ENCODE assay signal across 22 cellular contexts in genomic region chr3:102756706-102757105, GRCh38.
"Had no signal": no experiment of that assay in that cellular context is flagged by ENCODE, and none has a peak within 500 bp of the region (broad histone marks: within the 10 kb centered on the region; RNA-seq: fewer than 3 reads in every experiment).

No MANE protein-coding gene starts in this region.

- DNase-seq: cortex of kidney; effector memory CD8-positive, alpha-beta T cell; gastrocnemius medialis; head of caudate nucleus; mesenchymal stem cell; naive thymus-derived CD8-positive, alpha-beta T cell; occipital lobe; ovary; posterior cingulate gyrus; psoas muscle; retina; stimulated activated CD4-positive, alpha-beta T cell treated with anti-CD3 and anti-CD28 coated beads, Interleukin-12 subunit alpha, Interleukin-12 subunit beta, amount 100 ng/mL, for 4 hours; stimulated activated CD4-positive, alpha-beta T cell treated with anti-CD3 and anti-CD28 coated beads, Interleukin-1b, Interleukin-23, amount 100 ng/mL, for 48 hours; stimulated activated CD4-positive, alpha-beta T cell treated with anti-CD3 and anti-CD28 coated beads, Interleukin-4, amount 100 ng/mL, for 1 hour; stimulated activated CD8-positive, alpha-beta memory T cell treated with anti-CD3 and anti-CD28 coated beads, Interleukin-4, amount 100 ng/mL, for 48 hours; stimulated activated naive CD4-positive, alpha-beta T cell; stimulated activated naive CD8-positive, alpha-beta T cell treated with anti-CD3 and anti-CD28 coated beads, Interleukin-15, amount 100 ng/mL, for 72 hours; transverse colon had no signal

- H3K36me3 Mint-ChIP-seq: naive thymus-derived CD8-positive, alpha-beta T cell had no signal

- H3K27me3 Mint-ChIP-seq: effector memory CD8-positive, alpha-beta T cell; stimulated activated naive CD8-positive, alpha-beta T cell treated with anti-CD3 and anti-CD28 coated beads, Interleukin-15, amount 100 ng/mL, for 72 hours had no signal

- ATAC-seq: effector memory CD8-positive, alpha-beta T cell; gastrocnemius medialis; naive thymus-derived CD8-positive, alpha-beta T cell; psoas muscle; sciatic nerve; stimulated activated naive CD8-positive, alpha-beta T cell treated with anti-CD3 and anti-CD28 coated beads, Interleukin-15, amount 100 ng/mL, for 72 hours had no signal

- H3K27me3 ChIP-seq: gastrocnemius medialis, ovary, suprapubic skin, transverse colon, vagina had no signal

- H3K9me3 Mint-ChIP-seq: effector memory CD8-positive, alpha-beta T cell had no signal

- H3K27ac ChIP-seq: gastrocnemius medialis, ovary, psoas muscle, suprapubic skin, transverse colon, vagina had no signal

- H3K4me1 ChIP-seq: gastrocnemius medialis, psoas muscle, suprapubic skin, transverse colon, vagina had no signal

- H3K4me3 ChIP-seq: gastrocnemius medialis, ovary, psoas muscle, smooth muscle cell, suprapubic skin, transverse colon, vagina had no signal

- H3K4me2 ChIP-seq: smooth muscle cell had no signal

- H3K9me3 ChIP-seq: gastrocnemius medialis, ovary, psoas muscle, transverse colon, vagina had no signal

- H3K27ac Mint-ChIP-seq: effector memory CD8-positive, alpha-beta T cell; naive thymus-derived CD8-positive, alpha-beta T cell; stimulated activated naive CD8-positive, alpha-beta T cell treated with anti-CD3 and anti-CD28 coated beads, Interleukin-15, amount 100 ng/mL, for 72 hours had no signal

- H3K4me1 Mint-ChIP-seq: naive thymus-derived CD8-positive, alpha-beta T cell; stimulated activated naive CD8-positive, alpha-beta T cell treated with anti-CD3 and anti-CD28 coated beads, Interleukin-15, amount 100 ng/mL, for 72 hours had no signal

- H3K4me3 Mint-ChIP-seq: effector memory CD8-positive, alpha-beta T cell; naive thymus-derived CD8-positive, alpha-beta T cell; stimulated activated naive CD8-positive, alpha-beta T cell treated with anti-CD3 and anti-CD28 coated beads, Interleukin-15, amount 100 ng/mL, for 72 hours had no signal

- H3K36me3 ChIP-seq: gastrocnemius medialis, ovary, suprapubic skin, transverse colon, vagina had no signal
